1 cellular context compared by ENCODE assay signal in genomic region chr3:30320392-30320791, GRCh38.
TF ChIP-seq lines count a peak whose summit lies in the region.

No MANE protein-coding gene starts in this region.

TF ChIP-seq in GM23338, 12 proteins besides CTCF, POLR2A, EP300 and RAD21 (continued from another document):
- TF ChIP-seq, protein P1, sequence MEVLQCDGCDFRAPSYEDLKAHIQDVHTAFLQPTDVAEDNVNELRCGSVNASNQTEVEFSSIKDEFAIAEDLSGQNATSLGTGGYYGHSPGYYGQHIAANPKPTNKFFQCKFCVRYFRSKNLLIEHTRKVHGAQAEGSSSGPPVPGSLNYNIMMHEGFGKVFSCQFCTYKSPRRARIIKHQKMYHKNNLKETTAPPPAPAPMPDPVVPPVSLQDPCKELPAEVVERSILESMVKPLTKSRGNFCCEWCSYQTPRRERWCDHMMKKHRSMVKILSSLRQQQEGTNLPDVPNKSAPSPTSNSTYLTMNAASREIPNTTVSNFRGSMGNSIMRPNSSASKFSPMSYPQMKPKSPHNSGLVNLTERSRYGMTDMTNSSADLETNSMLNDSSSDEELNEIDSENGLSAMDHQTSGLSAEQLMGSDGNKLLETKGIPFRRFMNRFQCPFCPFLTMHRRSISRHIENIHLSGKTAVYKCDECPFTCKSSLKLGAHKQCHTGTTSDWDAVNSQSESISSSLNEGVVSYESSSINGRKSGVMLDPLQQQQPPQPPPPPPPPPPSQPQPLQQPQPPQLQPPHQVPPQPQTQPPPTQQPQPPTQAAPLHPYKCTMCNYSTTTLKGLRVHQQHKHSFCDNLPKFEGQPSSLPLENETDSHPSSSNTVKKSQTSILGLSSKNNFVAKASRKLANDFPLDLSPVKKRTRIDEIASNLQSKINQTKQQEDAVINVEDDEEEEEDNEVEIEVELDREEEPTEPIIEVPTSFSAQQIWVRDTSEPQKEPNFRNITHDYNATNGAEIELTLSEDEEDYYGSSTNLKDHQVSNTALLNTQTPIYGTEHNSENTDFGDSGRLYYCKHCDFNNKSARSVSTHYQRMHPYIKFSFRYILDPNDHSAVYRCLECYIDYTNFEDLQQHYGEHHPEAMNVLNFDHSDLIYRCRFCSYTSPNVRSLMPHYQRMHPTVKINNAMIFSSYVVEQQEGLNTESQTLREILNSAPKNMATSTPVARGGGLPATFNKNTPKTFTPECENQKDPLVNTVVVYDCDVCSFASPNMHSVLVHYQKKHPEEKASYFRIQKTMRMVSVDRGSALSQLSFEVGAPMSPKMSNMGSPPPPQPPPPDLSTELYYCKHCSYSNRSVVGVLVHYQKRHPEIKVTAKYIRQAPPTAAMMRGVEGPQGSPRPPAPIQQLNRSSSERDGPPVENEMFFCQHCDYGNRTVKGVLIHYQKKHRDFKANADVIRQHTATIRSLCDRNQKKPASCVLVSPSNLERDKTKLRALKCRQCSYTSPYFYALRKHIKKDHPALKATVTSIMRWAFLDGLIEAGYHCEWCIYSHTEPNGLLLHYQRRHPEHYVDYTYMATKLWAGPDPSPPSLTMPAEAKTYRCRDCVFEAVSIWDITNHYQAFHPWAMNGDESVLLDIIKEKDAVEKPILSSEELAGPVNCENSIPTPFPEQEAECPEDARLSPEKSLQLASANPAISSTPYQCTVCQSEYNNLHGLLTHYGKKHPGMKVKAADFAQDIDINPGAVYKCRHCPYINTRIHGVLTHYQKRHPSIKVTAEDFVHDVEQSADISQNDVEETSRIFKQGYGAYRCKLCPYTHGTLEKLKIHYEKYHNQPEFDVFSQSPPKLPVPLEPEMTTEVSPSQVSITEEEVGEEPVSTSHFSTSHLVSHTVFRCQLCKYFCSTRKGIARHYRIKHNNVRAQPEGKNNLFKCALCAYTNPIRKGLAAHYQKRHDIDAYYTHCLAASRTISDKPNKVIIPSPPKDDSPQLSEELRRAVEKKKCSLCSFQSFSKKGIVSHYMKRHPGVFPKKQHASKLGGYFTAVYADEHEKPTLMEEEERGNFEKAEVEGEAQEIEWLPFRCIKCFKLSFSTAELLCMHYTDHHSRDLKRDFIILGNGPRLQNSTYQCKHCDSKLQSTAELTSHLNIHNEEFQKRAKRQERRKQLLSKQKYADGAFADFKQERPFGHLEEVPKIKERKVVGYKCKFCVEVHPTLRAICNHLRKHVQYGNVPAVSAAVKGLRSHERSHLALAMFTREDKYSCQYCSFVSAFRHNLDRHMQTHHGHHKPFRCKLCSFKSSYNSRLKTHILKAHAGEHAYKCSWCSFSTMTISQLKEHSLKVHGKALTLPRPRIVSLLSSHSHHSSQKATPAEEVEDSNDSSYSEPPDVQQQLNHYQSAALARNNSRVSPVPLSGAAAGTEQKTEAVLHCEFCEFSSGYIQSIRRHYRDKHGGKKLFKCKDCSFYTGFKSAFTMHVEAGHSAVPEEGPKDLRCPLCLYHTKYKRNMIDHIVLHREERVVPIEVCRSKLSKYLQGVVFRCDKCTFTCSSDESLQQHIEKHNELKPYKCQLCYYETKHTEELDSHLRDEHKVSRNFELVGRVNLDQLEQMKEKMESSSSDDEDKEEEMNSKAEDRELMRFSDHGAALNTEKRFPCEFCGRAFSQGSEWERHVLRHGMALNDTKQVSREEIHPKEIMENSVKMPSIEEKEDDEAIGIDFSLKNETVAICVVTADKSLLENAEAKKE (CRISPR knock-in tag; IDR thresholded peaks at IDR 0.05) = no peak
- TF ChIP-seq NANOG (IDR thresholded peaks at IDR 0.05; ENCODE audit: borderline replicate concordance) = no peak
